In the genomic region with DNA sequence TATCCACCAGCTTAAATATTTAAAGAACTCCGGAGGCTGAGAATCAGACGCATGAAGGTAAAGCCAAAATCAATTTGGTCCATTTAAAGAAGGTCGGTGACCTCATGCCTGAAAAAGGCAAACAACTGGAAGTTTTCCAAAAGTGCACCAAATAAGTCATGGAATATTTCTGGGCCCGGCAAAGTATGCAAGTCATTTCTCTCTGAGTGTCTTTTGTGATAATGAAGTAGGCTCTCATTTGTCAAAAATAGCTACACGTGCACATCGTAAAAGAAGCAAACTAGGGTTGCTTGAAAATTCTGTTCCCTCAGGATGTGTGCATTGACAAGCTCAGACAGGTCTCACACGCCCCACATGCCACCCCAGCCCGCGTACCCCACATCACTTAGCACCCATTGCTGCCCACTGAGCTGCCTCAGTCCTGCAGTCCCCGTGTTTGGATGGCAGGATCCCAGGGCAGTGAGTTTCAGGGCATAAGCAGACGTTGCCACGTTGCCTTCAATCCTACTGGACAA, we compare ENCODE assay signal across 9 cellular contexts. TPM values are rescaled to one million over a fixed set of nuclear protein-coding genes. Genes with fewer than 3 reads are reported as not detected.
A peak's percentile ranks its signal among the peaks of the same experiment; 100 is the strongest.
DNase-seq lines count a peak whose midpoint lies in the region; ATAC-seq and TF ChIP-seq lines count a peak whose summit lies in the region.
"Had no signal": no experiment of that assay in that cellular context is flagged by ENCODE, and none has a peak within 500 bp of the region (broad histone marks: within the 10 kb centered on the region; RNA-seq: fewer than 3 reads in every experiment).

No MANE protein-coding gene starts in this region.

- H3K4me3 ChIP-seq in SK-N-SH (ENCODE audit: low read depth in 2 of 2, low read length in 1 of 2) (no peak overlapping the region), parathyroid adenoma (ENCODE audit: low read depth, low read length) (no peak overlapping the region)

- H3K9ac ChIP-seq in SK-N-SH (peak overlapping the region; percentile 35; the same call in 1 of the 2 replicates), parathyroid adenoma (no peak overlapping the region)

- TF ChIP-seq CTCF in SK-N-SH (IDR thresholded peaks at IDR 0.05): no peak
- TF ChIP-seq CTCF in parathyroid adenoma (IDR thresholded peaks at IDR 0.05): no peak

- no peaks in the 10 kb centered on the region for H4K20me1 ChIP-seq in SK-N-SH (ENCODE audit: insufficient read depth)

- H3F3A ChIP-seq in SK-N-SH (replicated peaks; ENCODE audit: insufficient read depth): peaks cover 20% of the 10 kb centered on the region

- peaks cover 0 to 5% of the 10 kb centered on the region in 2 experiments for H3K36me3 ChIP-seq in SK-N-SH (replicated peaks in 1 of 2; ENCODE audit: control insufficient read depth in 1 of 2, insufficient read depth in 2 of 2, low read length in 1 of 2)
- H3K36me3 ChIP-seq in parathyroid adenoma (ENCODE audit: control insufficient read depth, insufficient read depth, low read length): no peaks in the 10 kb centered on the region

- H3K9me2 ChIP-seq in SK-N-SH: no peaks in the 10 kb centered on the region

- H3K4me1 ChIP-seq in SK-N-SH (ENCODE audit: control insufficient read depth in 1 of 2, insufficient read depth in 2 of 2, low read depth in 1 of 2, low read length in 1 of 2): peaks cover 20 to 34% of the 10 kb centered on the region in 2 experiments; a peak in 3 of 4 replicates
- peaks cover 3% of the 10 kb centered on the region for H3K4me1 ChIP-seq in parathyroid adenoma

- 49% methylated on average over 12 of the region's 12 CpGs for WGBS in SK-N-SH (ENCODE audit: low lambda C conversion rate)

- H2AFZ ChIP-seq in SK-N-SH (ENCODE audit: low read depth) (no peak overlapping the region), parathyroid adenoma (no peak overlapping the region)

- H3K27me3 ChIP-seq in SK-N-SH (ENCODE audit: insufficient read depth) (no peaks in the 10 kb centered on the region), parathyroid adenoma (ENCODE audit: control insufficient read depth, insufficient read depth, low read length) (no peaks in the 10 kb centered on the region)

- H3K27ac ChIP-seq in SK-N-SH (ENCODE audit: low read depth in 2 of 2, low read length in 1 of 2) (peak overlapping the region; percentile 56 to 84), parathyroid adenoma (no peak overlapping the region)

- H3K9me3 ChIP-seq in SK-N-SH (no peaks in the 10 kb centered on the region), parathyroid adenoma (ENCODE audit: control insufficient read depth, low read length) (no peaks in the 10 kb centered on the region)

- POLR2A ChIA-PET in SK-N-SH (lab: Yijun Ruan, JAX): interaction anchor here (1.1 kb wide), 1 partner anchor 21 kb away, joined by 3 read pairs; a partner anchor contains a TSS

- 0 out of 4 replicates have a peak, but pooled peaks of 1 of the 2 experiments have one; percentile 4 for TF ChIP-seq EP300 in SK-N-SH (IDR thresholded peaks at IDR 0.05; ENCODE audit: borderline replicate concordance in 1 of 2, low read depth in 1 of 2, low read length in 1 of 2)

- no peaks in the 10 kb centered on the region for H3K79me2 ChIP-seq in SK-N-SH (ENCODE audit: insufficient read depth)
- no peaks in the 10 kb centered on the region for H3K79me2 ChIP-seq in parathyroid adenoma

- no peak for ATAC-seq in HG02970 (IDR thresholded peaks at IDR 0.05; ENCODE audit: low FRiP score, unreplicated experiment)
- ATAC-seq: naive thymus-derived CD8-positive, alpha-beta T cell had no signal

- CTCF ChIA-PET in SK-N-SH (lab: Yijun Ruan, JAX): interaction anchor here (1.4 kb wide), 1 partner anchor 67 kb away, joined by 3 read pairs; no protein-coding TSS in a partner anchor

- H3K4me2 ChIP-seq in SK-N-SH (peak overlapping the region; percentile 44), parathyroid adenoma (ENCODE audit: low read length) (peak overlapping the region; percentile 12)

- DNase-seq in Daoy (ENCODE audit: low read depth) (peak; percentile 63), SK-N-SH (no peak), fibroblast of the conjunctiva (ENCODE audit: low read depth) (peak; percentile 69), islet precursor cell (no peak), SKM-1 treated with dmso at 0.1 percent for 144 hours (lab: John Stamatoyannopoulos, UW; ENCODE audit: unreplicated experiment) (no peak), T-helper 1 cell (no peak)
- DNase-seq: naive thymus-derived CD8-positive, alpha-beta T cell had no signal

- no peak for TF ChIP-seq RAD21 in SK-N-SH (IDR thresholded peaks at IDR 0.05; ENCODE audit: low read length)

TF ChIP-seq in SK-N-SH, 30 proteins besides CTCF, POLR2A, EP300 and RAD21:
- no peak for TF ChIP-seq POLR2AphosphoS5 (IDR thresholded peaks at IDR 0.05; ENCODE audit: low read depth, low read length)
- TF ChIP-seq NFIC (IDR thresholded peaks at IDR 0.05; ENCODE audit: borderline replicate concordance): peak; percentile 77
- TF ChIP-seq, protein P1, sequence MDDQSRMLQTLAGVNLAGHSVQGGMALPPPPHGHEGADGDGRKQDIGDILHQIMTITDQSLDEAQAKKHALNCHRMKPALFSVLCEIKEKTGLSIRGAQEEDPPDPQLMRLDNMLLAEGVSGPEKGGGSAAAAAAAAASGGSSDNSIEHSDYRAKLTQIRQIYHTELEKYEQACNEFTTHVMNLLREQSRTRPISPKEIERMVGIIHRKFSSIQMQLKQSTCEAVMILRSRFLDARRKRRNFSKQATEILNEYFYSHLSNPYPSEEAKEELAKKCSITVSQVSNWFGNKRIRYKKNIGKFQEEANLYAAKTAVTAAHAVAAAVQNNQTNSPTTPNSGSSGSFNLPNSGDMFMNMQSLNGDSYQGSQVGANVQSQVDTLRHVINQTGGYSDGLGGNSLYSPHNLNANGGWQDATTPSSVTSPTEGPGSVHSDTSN (IDR thresholded peaks at IDR 0.05): peak; percentile 31; the same call in 1 of the 2 replicates
- TF ChIP-seq MEF2A (IDR thresholded peaks at IDR 0.05; ENCODE audit: borderline replicate concordance, low read depth): no peak
- TF ChIP-seq FOSL2 (IDR thresholded peaks at IDR 0.05; ENCODE audit: borderline replicate concordance, low read depth): peak; percentile 33; the same call in 1 of the 2 replicates
- no peak for TF ChIP-seq NRF1 (IDR thresholded peaks at IDR 0.05; ENCODE audit: low read depth, low read length)
- 0 out of 2 replicates have a peak, but pooled peaks have one; percentile 25 for TF ChIP-seq JUND (IDR thresholded peaks at IDR 0.05)

RNA-seq across cellular contexts. Expression of a gene that starts 20.5 kb away (rescaled TPM):
- 54.8 and 59.9 TPM in 2 replicates for total RNA-seq in Daoy (2014; rRNA removed; shearing (Covaris generic))
- polyA plus RNA-seq in SK-N-SH (2012; rRNA removed): 32.2 and 35.8 TPM in 2 replicates
- 16.8 and 25.0 TPM in 2 replicates for polyA plus RNA-seq in SK-N-SH (2012; cell fraction: cytosol; rRNA removed)
- 75.6 and 77.6 TPM in 2 replicates for polyA plus RNA-seq in SK-N-SH (2012; cell fraction: nucleus; rRNA removed)

RNA-seq across cellular contexts. Expression of a gene that starts 31.9 kb away (rescaled TPM):
- total RNA-seq in Daoy (2014; rRNA removed; shearing (Covaris generic)): 28.9 and 33.2 TPM in 2 replicates
- polyA plus RNA-seq in SK-N-SH (2012; rRNA removed): 76.1 and 78.2 TPM in 2 replicates
- 36.3 and 54.5 TPM in 2 replicates for polyA plus RNA-seq in SK-N-SH (2012; cell fraction: cytosol; rRNA removed)
- 172 and 200 TPM in 2 replicates for polyA plus RNA-seq in SK-N-SH (2012; cell fraction: nucleus; rRNA removed)

Comparison
In these comparisons a context has a peak if more than half of its experiments do, and no peak if none do; other contexts are left out.
1. DNase-seq: peak in Daoy (single experiment) and fibroblast of the conjunctiva (single experiment); none in SK-N-SH (single experiment), islet precursor cell (single experiment), SKM-1 treated with dmso at 0.1 percent for 144 hours (single experiment) and T-helper 1 cell (0 of 5).